In genomic region chr1:225601902-225602589, GRCh38 we compare ENCODE assay signal across 24 cellular contexts. TPM values are rescaled to one million over a fixed set of nuclear protein-coding genes. Genes with fewer than 3 reads are reported as not detected.
DNase-seq lines count a peak whose midpoint lies in the region; ATAC-seq, FAIRE-seq and TF ChIP-seq lines count a peak whose summit lies in the region.
"Had no signal": no experiment of that assay in that cellular context is flagged by ENCODE, and none has a peak within 500 bp of the region (broad histone marks: within the 10 kb centered on the region; RNA-seq: fewer than 3 reads in every experiment).

No MANE protein-coding gene starts in this region.

- TF ChIP-seq CTCF in heart right ventricle (IDR thresholded peaks at IDR 0.05), result no peak
- no peak for TF ChIP-seq CTCF in K562 (IDR thresholded peaks at IDR 0.05 in 2 of 3, conservative IDR thresholded peaks at IDR 0.05 in 1 of 3; ENCODE audit: insufficient read depth in 2 of 3, low read depth in 1 of 3, low read length in 3 of 3)
- TF ChIP-seq CTCF in progenitor cell of endocrine pancreas (IDR thresholded peaks at IDR 0.05; ENCODE audit: unreplicated experiment), result no peak

- H3K36me3 ChIP-seq in heart right ventricle (peaks cover 0 to 6% (median 0%) of the 10 kb centered on the region in 9 donors), K562 (ENCODE audit: control insufficient read depth, insufficient read depth, low read length) (no peaks in the 10 kb centered on the region)
- H3K36me3 ChIP-seq: adrenal gland, left lung, neutrophil, upper lobe of left lung had no signal

- BruUV-seq in K562 (replicated peaks; lab: Mats Ljungman, UMichigan), result no TSS peak

- H3K36me3 Mint-ChIP-seq in progenitor cell of endocrine pancreas (ENCODE audit: insufficient read depth), result peaks cover 20% of the 10 kb centered on the region
- H3K36me3 Mint-ChIP-seq: T-cell had no signal

- H3K4me1 ChIP-seq in heart right ventricle, result peaks cover 11 to 54% (median 40%) of the 10 kb centered on the region in 9 donors
- no peaks in the 10 kb centered on the region for H3K4me1 ChIP-seq in K562 (replicated peaks in 1 of 2; ENCODE audit: control insufficient read depth in 2 of 2, insufficient read depth in 2 of 2, low read length in 2 of 2)

- CTCF ChIA-PET in K562 (lab: Yijun Ruan, JAX; ENCODE audit: low intra/inter-chr PET ratio), result interaction anchor here (0.6 kb wide), 1 partner anchor 472 kb away, joined by 3 read pairs; no protein-coding TSS in a partner anchor

- no peaks in the 10 kb centered on the region for H3K27me3 ChIP-seq in heart right ventricle
- H3K27me3 ChIP-seq in K562 (ENCODE audit: control insufficient read depth in 2 of 2, insufficient read depth in 2 of 2, low read length in 2 of 2), result 0 out of 5 replicates have a peak, but pooled peaks cover 0 to 4% of the 10 kb centered on the region in 2 experiments
- H3K27me3 ChIP-seq: adrenal gland, left lung, neutrophil, upper lobe of left lung had no signal

- H3K9me3 ChIP-seq in heart right ventricle, result peaks cover 0 to 10% (median 0%) of the 10 kb centered on the region in 11 donors
- H3K9me3 ChIP-seq in K562 (replicated peaks; ENCODE audit: control insufficient read depth, insufficient read depth, low read depth, low read length), result no peaks in the 10 kb centered on the region
- H3K9me3 ChIP-seq: adrenal gland, left lung, neutrophil, upper lobe of left lung had no signal

- DNase-seq in heart right ventricle (no peak), cardiac septum (ENCODE audit: low spot score) (no peak), K562 (ENCODE audit: extremely low read depth in 1 of 4, low spot score in 3 of 4) (no peak), progenitor cell of endocrine pancreas (ENCODE audit: low spot score, unreplicated experiment) (no peak), HCEC 1CT (no peak), LoVo (ENCODE audit: low spot score) (no peak), OCI-M1 (lab: John Stamatoyannopoulos, UW) (no peak)
- DNase-seq: activated CD4-positive, alpha-beta T cell treated with anti-CD3 and anti-CD28 coated beads, Interleukin-2, amount 10 ng/mL, durations not matched to agents 7 days and 5 days; activated CD8-positive, alpha-beta memory T cell treated with anti-CD3 and anti-CD28 coated beads, Interleukin-2, amount 50 U/mL, for 4 hours; activated gamma-delta T cell; adrenal gland; caudate nucleus; left lung; NCI-H2107; NCI-H510A treated with DMSO at 0.1 percent for 48 hours; right cardiac atrium; stimulated activated CD4-positive, alpha-beta T cell treated with anti-CD3 and anti-CD28 coated beads, Interleukin-1b, Interleukin-23, amount 100 ng/mL, for 48 hours; stimulated activated naive CD8-positive, alpha-beta T cell treated with anti-CD3 and anti-CD28 coated beads, Interleukin-15, Interleukin-2, amounts not matched to agents 100 U/mL and 50 U/mL, for 24 hours; T-cell; upper lobe of left lung had no signal

- peaks cover 34% of the 10 kb centered on the region for H3K4me1 Mint-ChIP-seq in progenitor cell of endocrine pancreas (ENCODE audit: low read depth)
- H3K4me1 Mint-ChIP-seq: activated CD4-positive, alpha-beta T cell treated with anti-CD3 and anti-CD28 coated beads, Interleukin-2, amount 10 ng/mL, durations not matched to agents 7 days and 5 days; T-cell had no signal

- intact Hi-C loops in heart right ventricle (cut with DNase I), result loop anchor here in 1 of 10 donors (2.0 kb wide), 1 partner anchor 51 kb away; the partner anchor contains the start of gene ENAH
- intact Hi-C loops in cardiac septum (cut with DNase I), result no loop called here
- intact Hi-C loops in K562 (cut with micrococcal nuclease), result no loop called here

- no peaks in the 10 kb centered on the region for H4K20me1 ChIP-seq in K562 (replicated peaks; ENCODE audit: control insufficient read depth, insufficient read depth, low read length)

- POLR2A ChIA-PET in K562 (lab: Yijun Ruan, JAX), result interaction anchor here (0.7 kb wide), 1 partner anchor 26 kb away, joined by 3 read pairs; no protein-coding TSS in a partner anchor

- H3K79me2 ChIP-seq in K562 (ENCODE audit: control insufficient read depth, insufficient read depth, low read length), result no peaks in the 10 kb centered on the region

- no peak overlapping the region for H2AFZ ChIP-seq in K562 (ENCODE audit: low read depth, low read length)

- ATAC-seq in heart right ventricle (no peak), K562 (no peak), GM19467 (IDR thresholded peaks at IDR 0.05; ENCODE audit: unreplicated experiment) (no peak)
- ATAC-seq: esophagus mucosa; left lung; Right ventricle myocardium inferior; stimulated activated naive CD8-positive, alpha-beta T cell treated with anti-CD3 and anti-CD28 coated beads, Interleukin-15, Interleukin-2, amounts not matched to agents 100 U/mL and 50 U/mL, for 24 hours; T-cell had no signal

- peak overlapping the region; percentile 40 for H3K4me3 Mint-ChIP-seq in progenitor cell of endocrine pancreas (ENCODE audit: low read depth)
- H3K4me3 Mint-ChIP-seq: activated CD4-positive, alpha-beta T cell treated with anti-CD3 and anti-CD28 coated beads, Interleukin-2, amount 10 ng/mL, durations not matched to agents 7 days and 5 days; T-cell had no signal

- H3K27me3 Mint-ChIP-seq in progenitor cell of endocrine pancreas, result no peaks in the 10 kb centered on the region

- H3K27ac ChIP-seq in heart right ventricle (peak overlapping the region in 7 of 10 donors; percentile 15 to 66 (median 40)), K562 (ENCODE audit: extremely low read depth, low read depth, low read length) (no peak overlapping the region)
- H3K27ac ChIP-seq: left lung, neutrophil, upper lobe of left lung had no signal

- H3K9me3 Mint-ChIP-seq in progenitor cell of endocrine pancreas (ENCODE audit: low read depth), result peaks cover 14% of the 10 kb centered on the region
- H3K9me3 Mint-ChIP-seq: T-cell had no signal

- TF ChIP-seq EP300 in K562 (IDR thresholded peaks at IDR 0.05; ENCODE audit: low read length), result no peak

- peak; percentile 52 for FAIRE-seq in K562 (lab: Jason Lieb, UNC)

- TF ChIP-seq RAD21 in K562 (CRISPR knock-in tag; conservative IDR thresholded peaks at IDR 0.05 in 1 of 2, IDR thresholded peaks at IDR 0.05 in 1 of 2), result no peak

- no peak overlapping the region for H3K9ac ChIP-seq in K562 (ENCODE audit: insufficient read depth in 1 of 2, low read depth in 2 of 2, low read length in 2 of 2)

- no peak for TF ChIP-seq POLR2A in K562 (conservative IDR thresholded peaks at IDR 0.05)

- 33 to 45% methylated on average over 3 of the region's 3 CpGs for WGBS in heart right ventricle, 2 donors
- 1% methylated on average over 3 of the region's 3 CpGs for WGBS in K562 (ENCODE audit: insufficient coverage, low coverage, missing lambda C conversion rate)

- H3K9me1 ChIP-seq in K562 (ENCODE audit: control insufficient read depth, insufficient read depth, low read length), result no peaks in the 10 kb centered on the region

- H3K4me3 ChIP-seq in heart right ventricle, result no peak overlapping the region
- no peak overlapping the region for H3K4me3 ChIP-seq in K562
- H3K4me3 ChIP-seq: adrenal gland, left lung, upper lobe of left lung had no signal

- H3K4me2 ChIP-seq in K562 (ENCODE audit: insufficient read depth, low read length), result no peak overlapping the region

- in situ Hi-C loops in K562 (cut with MboI), result no loop called here

- H3K27ac Mint-ChIP-seq in progenitor cell of endocrine pancreas, result peak overlapping the region; percentile 15
- H3K27ac Mint-ChIP-seq: activated CD4-positive, alpha-beta T cell treated with anti-CD3 and anti-CD28 coated beads, Interleukin-2, amount 10 ng/mL, durations not matched to agents 7 days and 5 days; T-cell had no signal

TF ChIP-seq in K562, 482 proteins besides CTCF, POLR2A, EP300 and RAD21:
- TF ChIP-seq TAF9B (IDR thresholded peaks at IDR 0.05; ENCODE audit: partially characterized antibody) (peak; percentile 38), BRCA1 (IDR thresholded peaks at IDR 0.05) (0 out of 2 replicates have a peak, but pooled peaks have one; percentile 16), BRCA1 (CRISPR knock-in tag; IDR thresholded peaks at IDR 0.05) (no peak), RFX5 (IDR thresholded peaks at IDR 0.05; ENCODE audit: low read depth, low read length) (no peak)

RNA-seq across cellular contexts. Expression of gene ENAH, which starts 50.9 kb away (rescaled TPM):
- total RNA-seq in heart right ventricle (100 to 1,000 TPM in 6 of 10 donors, 10 to 100 TPM in 4; 63.3 to 201 (median 115) TPM), cardiac septum (195 TPM), K562 (2014; rRNA removed) (0.05 and 0.12 TPM in 2 replicates), K562 (2014; rRNA removed; fragmentation: Illumina TruSeq; extraction: Trizol) (0.10 and 0.15 TPM in 2 replicates), K562 (2015; rRNA removed; fragmentation: Illumina TruSeq; extraction: Trizol) (0.15 and 0.29 TPM in 2 replicates), K562 (2021) (0.55 and 0.85 TPM in 2 replicates), progenitor cell of endocrine pancreas (213 and 217 TPM in 2 replicates)
- polyA plus RNA-seq in heart right ventricle (10 to 100 TPM; 12.4 to 16.4 TPM), K562 (2011; rRNA removed) (0.34 and 1.2 TPM in 2 replicates), K562 (2014; fragmentation: Illumina TruSeq; extraction: Trizol) (0.06 and 0.33 TPM in 2 replicates), K562 (2014; fragmentation: Nextera tagmentation; extraction: Ambion mirVana) (under 1 TPM; 0.03 to 0.13 TPM), K562 (2014; rRNA removed) (0.05 TPM in 1 of 2 replicates, not detected in the other)
- total RNA-seq in K562 (2011; cell fraction: chromatin; rRNA removed; ENCODE audit: low replicate concordance), result 0.56 and 1.1 TPM in 2 replicates
- total RNA-seq in K562 (2011; cell fraction: nucleolus; rRNA removed), result under 0.01 TPM in 1 of 2 replicates, not detected in the other
- total RNA-seq in K562 (2011; cell fraction: nucleoplasm; rRNA removed), result 0.15 and 0.69 TPM in 2 replicates
- 0.01 and 0.10 TPM in 2 replicates for polyA plus RNA-seq in K562 (2011; cell fraction: cytosol; rRNA removed)
- 0.21 and 0.44 TPM in 2 replicates for polyA plus RNA-seq in K562 (2011; cell fraction: nucleus; rRNA removed)
- polyA plus RNA-seq in K562 (2012), result 0.06 and 0.14 TPM in 2 replicates
- 1.8 and 4.3 TPM in 2 replicates for polyA minus RNA-seq in K562 (2011; rRNA and poly(A)+ RNA removed)
- 1.5 TPM in 1 of 2 replicates, not detected in the other for polyA minus RNA-seq in K562 (2011; cell fraction: cytosol; rRNA and poly(A)+ RNA removed)
- polyA minus RNA-seq in K562 (2011; cell fraction: nucleus; rRNA and poly(A)+ RNA removed), result 0.22 and 0.40 TPM in 2 replicates
- total RNA-seq: activated CD4-positive, alpha-beta T cell treated with anti-CD3 and anti-CD28 coated beads, Interleukin-2, amount 10 ng/mL, durations not matched to agents 7 days and 5 days had no signal

Comparison
In these comparisons a context has a peak if more than half of its experiments do, and no peak if none do; other contexts are left out.
1. RNA of gene ENAH, which starts 50.9 kb away (total RNA-seq): 213 to 217 TPM in progenitor cell of endocrine pancreas, 195 TPM in cardiac septum (single experiment) and 63.3 to 201 TPM in heart right ventricle; under 0.01 to 1.1 TPM in K562; every median in the first group is over 10 times any median in the second.